Comparison of ENCODE assay signal across 12 cellular contexts in the genomic region with DNA sequence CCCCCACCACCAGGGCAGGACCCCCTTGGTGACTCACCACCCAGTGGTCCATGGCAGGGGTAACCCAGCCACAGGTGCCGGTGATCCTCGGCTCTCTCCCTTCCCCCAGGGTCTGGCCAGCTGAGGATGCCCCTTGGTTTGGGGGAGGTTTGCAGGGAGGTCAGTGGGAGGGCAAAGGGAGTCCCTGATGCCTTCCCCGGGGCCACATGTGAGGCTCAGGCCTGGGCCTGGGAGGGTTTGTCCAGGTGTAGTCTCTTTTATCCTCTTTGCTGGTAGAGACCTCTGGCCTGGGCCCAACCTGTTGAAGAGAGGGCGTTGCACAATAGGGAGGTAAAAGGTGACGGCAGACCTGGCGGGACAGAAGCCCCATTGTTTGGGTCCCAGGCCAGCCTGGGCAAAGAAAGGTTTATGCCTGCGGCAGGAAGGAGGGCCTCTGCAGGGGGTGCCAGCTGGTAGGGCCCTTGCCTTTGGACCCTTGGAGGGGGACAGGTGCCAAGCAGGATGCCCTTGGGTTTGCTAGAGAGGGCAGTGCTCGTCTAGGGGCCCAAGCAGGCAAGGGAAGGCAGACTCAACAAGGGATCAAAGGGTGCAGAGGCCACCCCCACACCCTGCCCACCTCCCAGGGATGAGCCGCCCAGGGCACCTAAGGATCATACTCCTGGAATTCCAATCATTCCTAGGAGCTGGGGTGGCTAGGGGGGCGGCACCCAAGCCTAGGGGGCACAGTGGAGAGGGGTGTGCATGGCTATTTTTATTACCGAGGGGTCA. TPM values are rescaled to one million over a fixed set of nuclear protein-coding genes. Genes with fewer than 3 reads are reported as not detected.
DNase-seq lines count a peak whose midpoint lies in the region; ATAC-seq and TF ChIP-seq lines count a peak whose summit lies in the region.
"Had no signal": no experiment of that assay in that cellular context is flagged by ENCODE, and none has a peak within 500 bp of the region (broad histone marks: within the 10 kb centered on the region; RNA-seq: fewer than 3 reads in every experiment).

No MANE protein-coding gene starts in this region.

- H3K4me1 Mint-ChIP-seq in progenitor cell of endocrine pancreas (ENCODE audit: low read depth), result peaks cover 27% of the 10 kb centered on the region

- H4K20me1 ChIP-seq in BLaER1 treated with 17β-estradiol and CSF1 and Interleukin-3, amounts not matched to agents 10 nM and 100 nM, result peaks cover 0 to 20% (median 0%) of the 10 kb centered on the region in 11 experiments; a peak in 1 of 22 replicates

- no peaks in the 10 kb centered on the region for H3K9me3 Mint-ChIP-seq in progenitor cell of endocrine pancreas (ENCODE audit: low read depth)
- H3K9me3 Mint-ChIP-seq: activated T-helper 1 cell treated with anti-CD3 and anti-CD28 coated beads, Interleukin-12 subunit alpha, Interleukin-12 subunit beta, Interleukin-2, Interleukin-4 antibody, amounts not matched to agents 30 ng/mL and 10 ng/mL and 1 ng/mL, durations not matched to agents 14 hours and 24 hours and 36 hours had no signal

- H3K9me3 ChIP-seq in BLaER1 treated with 17β-estradiol and CSF1 and Interleukin-3, amounts not matched to agents 10 nM and 100 nM (replicated peaks in 1 of 11), result no peaks in the 10 kb centered on the region
- no peaks in the 10 kb centered on the region for H3K9me3 ChIP-seq in esophagus muscularis mucosa

- H3K4me2 ChIP-seq in BLaER1 treated with 17β-estradiol and CSF1 and Interleukin-3, amounts not matched to agents 10 nM and 100 nM, result peak overlapping the region; percentile 87 to 99 (median 97)

- peak overlapping the region in 2 of 10 experiments; percentile 44 to 54; a peak in 3 of 20 replicates for H3K4me3 ChIP-seq in BLaER1 treated with 17β-estradiol and CSF1 and Interleukin-3, amounts not matched to agents 10 nM and 100 nM
- H3K4me3 ChIP-seq in esophagus muscularis mucosa, result peak overlapping the region; percentile 67 to 81 (median 73)

- ATAC-seq in HG03432 (IDR thresholded peaks at IDR 0.05; ENCODE audit: unreplicated experiment), result no peak

- peak overlapping the region; percentile 88 for H3K27ac Mint-ChIP-seq in progenitor cell of endocrine pancreas
- H3K27ac Mint-ChIP-seq: activated T-helper 1 cell treated with anti-CD3 and anti-CD28 coated beads, Interleukin-12 subunit alpha, Interleukin-12 subunit beta, Interleukin-2, Interleukin-4 antibody, amounts not matched to agents 30 ng/mL and 10 ng/mL and 1 ng/mL, durations not matched to agents 14 hours and 24 hours and 36 hours had no signal

- H3K4me3 Mint-ChIP-seq in progenitor cell of endocrine pancreas (ENCODE audit: low read depth), result no peak overlapping the region
- H3K4me3 Mint-ChIP-seq: activated T-helper 1 cell treated with anti-CD3 and anti-CD28 coated beads, Interleukin-12 subunit alpha, Interleukin-12 subunit beta, Interleukin-2, Interleukin-4 antibody, amounts not matched to agents 30 ng/mL and 10 ng/mL and 1 ng/mL, durations not matched to agents 14 hours and 24 hours and 36 hours had no signal

- no peak for TF ChIP-seq EP300 in esophagus muscularis mucosa (IDR thresholded peaks at IDR 0.05)

- WGBS in esophagus muscularis mucosa, result 72% methylated on average over 8 of the region's 11 CpGs

- peaks cover 59 to 91% (median 86%) of the 10 kb centered on the region in 10 experiments for H3K4me1 ChIP-seq in BLaER1 treated with 17β-estradiol and CSF1 and Interleukin-3, amounts not matched to agents 10 nM and 100 nM
- peaks cover 49 to 75% (median 65%) of the 10 kb centered on the region in 4 donors for H3K4me1 ChIP-seq in esophagus muscularis mucosa

- DNase-seq in M059J (ENCODE audit: low read depth) (peak; percentile 47), esophagus muscularis mucosa (ENCODE audit: extremely low spot score) (no peak), progenitor cell of endocrine pancreas (ENCODE audit: low spot score, unreplicated experiment) (no peak), NCI-H2171 (lab: John Stamatoyannopoulos, UW) (no peak), NCI-H1092 treated with DMSO at 0.1 percent for 48 hours (lab: John Stamatoyannopoulos, UW) (no peak), activated T-cell treated with anti-CD3 and anti-CD28 coated beads for 4 hours (no peak)
- DNase-seq: COR-L47, NCI-H1436 had no signal

- H3K27me3 ChIP-seq in BLaER1 treated with 17β-estradiol and CSF1 and Interleukin-3, amounts not matched to agents 10 nM and 100 nM, result peaks cover 0 to 14% (median 0%) of the 10 kb centered on the region in 11 experiments; a peak in 3 of 22 replicates
- no peaks in the 10 kb centered on the region for H3K27me3 ChIP-seq in esophagus muscularis mucosa

- 0 out of 22 replicates have a peak overlapping the region, but pooled peaks of 1 of the 11 experiments have one; percentile 57 for H3K27ac ChIP-seq in BLaER1 treated with 17β-estradiol and CSF1 and Interleukin-3, amounts not matched to agents 10 nM and 100 nM
- peak overlapping the region; percentile 92 to 96 (median 94) for H3K27ac ChIP-seq in esophagus muscularis mucosa (replicated peaks in 1 of 4)

- no peaks in the 10 kb centered on the region for H3K36me3 ChIP-seq in BLaER1 treated with 17β-estradiol and CSF1 and Interleukin-3, amounts not matched to agents 10 nM and 100 nM
- H3K36me3 ChIP-seq in esophagus muscularis mucosa, result peaks cover 0 to 24% (median 0%) of the 10 kb centered on the region in 4 donors

- intact Hi-C loops in esophagus muscularis mucosa (cut with DNase I), result no loop called here

- H3K9ac ChIP-seq in BLaER1 treated with 17β-estradiol and CSF1 and Interleukin-3, amounts not matched to agents 10 nM and 100 nM, result 0 out of 22 replicates have a peak overlapping the region, but pooled peaks of 2 of the 11 experiments have one; percentile 1 to 39

- H3K36me3 Mint-ChIP-seq in progenitor cell of endocrine pancreas (ENCODE audit: insufficient read depth), result no peaks in the 10 kb centered on the region

- TF ChIP-seq CTCF in esophagus muscularis mucosa (IDR thresholded peaks at IDR 0.05), result no peak
- TF ChIP-seq CTCF in progenitor cell of endocrine pancreas (IDR thresholded peaks at IDR 0.05; ENCODE audit: unreplicated experiment), result no peak

- peaks cover 14% of the 10 kb centered on the region for H3K27me3 Mint-ChIP-seq in progenitor cell of endocrine pancreas

- no peak for TF ChIP-seq POLR2A in esophagus muscularis mucosa (IDR thresholded peaks at IDR 0.05; ENCODE audit: low read depth)

RNA-seq across cellular contexts. Expression of a gene that starts 0.8 kb away (rescaled TPM):
- 15.3 and 26.1 TPM in 2 replicates for total RNA-seq in M059J (2014; rRNA removed; shearing (Covaris generic))
- total RNA-seq in esophagus muscularis mucosa (100 to 1,000 TPM; 139 to 354 (median 244) TPM), progenitor cell of endocrine pancreas (2.6 and 4.4 TPM in 2 replicates)
- total RNA-seq: activated T-helper 1 cell treated with anti-CD3 and anti-CD28 coated beads, Interleukin-12 subunit alpha, Interleukin-12 subunit beta, Interleukin-2, Interleukin-4 antibody, amounts not matched to agents 30 ng/mL and 10 ng/mL and 1 ng/mL, durations not matched to agents 14 hours and 24 hours and 36 hours; mononuclear cell had no signal

RNA-seq across cellular contexts. Expression of a gene that starts 41.9 kb away (rescaled TPM):
- total RNA-seq in M059J (2014; rRNA removed; shearing (Covaris generic)), result not detected in 2 replicates
- total RNA-seq in esophagus muscularis mucosa (1 to 10 TPM in 2 of 4 donors, under 1 TPM in 1, not detected in 1; 0.45 to 1.8 (median 1.7) TPM), progenitor cell of endocrine pancreas (not detected in 2 replicates)
- total RNA-seq: activated T-helper 1 cell treated with anti-CD3 and anti-CD28 coated beads, Interleukin-12 subunit alpha, Interleukin-12 subunit beta, Interleukin-2, Interleukin-4 antibody, amounts not matched to agents 30 ng/mL and 10 ng/mL and 1 ng/mL, durations not matched to agents 14 hours and 24 hours and 36 hours; mononuclear cell had no signal
